Comparison of ENCODE assay signal across 31 cellular contexts in the genomic region with DNA sequence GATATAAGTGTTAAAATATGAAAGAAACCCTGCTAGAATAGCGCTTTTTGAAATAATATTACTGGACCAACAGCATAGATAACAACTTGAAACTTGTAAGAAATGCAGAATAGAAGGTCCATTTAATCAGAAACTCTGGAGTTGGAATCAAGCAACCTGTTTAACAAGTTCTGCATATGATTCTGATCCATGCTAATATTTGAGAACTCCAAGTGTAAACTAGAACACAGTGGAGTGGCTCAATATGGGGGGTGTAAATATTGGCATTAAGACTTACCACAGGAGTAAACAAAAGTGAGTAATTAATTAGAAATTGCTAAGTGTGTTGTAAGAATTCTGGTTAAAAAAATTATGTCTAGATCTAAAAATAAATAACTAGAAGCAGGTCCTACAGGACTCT.
"Had no signal": no experiment of that assay in that cellular context is flagged by ENCODE, and none has a peak within 500 bp of the region (broad histone marks: within the 10 kb centered on the region; RNA-seq: fewer than 3 reads in every experiment).

No MANE protein-coding gene starts in this region.

- H3K9me3 ChIP-seq: MG63 had no signal

- FAIRE-seq: RCC 7860 had no signal

- H3K27ac ChIP-seq: brain microvascular endothelial cell, PC-9, RWPE1, WERI-Rb-1 had no signal

- DNase-seq: activated CD4-positive, alpha-beta memory T cell treated with anti-CD3 and anti-CD28 coated beads, Interleukin-2, amount 10 ng/mL, durations not matched to agents 7 days and 5 days; activated CD4-positive, alpha-beta T cell treated with anti-CD3 and anti-CD28 coated beads for 1 hour; activated CD4-positive, alpha-beta T cell treated with anti-CD3 and anti-CD28 coated beads for 48 hours; activated CD4-positive, CD25-positive, alpha-beta regulatory T cell; activated CD8-positive, alpha-beta memory T cell treated with anti-CD3 and anti-CD28 coated beads for 24 hours; activated CD8-positive, alpha-beta memory T cell treated with anti-CD3 and anti-CD28 coated beads, Interleukin-2, amount 10 ng/mL, durations not matched to agents 7 days and 5 days; activated CD8-positive, alpha-beta memory T cell treated with anti-CD3 and anti-CD28 coated beads, Interleukin-2, amount 50 U/mL, for 48 hours; activated effector memory CD4-positive, alpha-beta T cell treated with Interleukin-2 at 50 U/mL for 16 hours; activated naive CD4-positive, alpha-beta T cell treated with anti-CD3 and anti-CD28 coated beads, Interleukin-2, amount 10 ng/mL, durations not matched to agents 7 days and 5 days; activated naive CD8-positive, alpha-beta T cell treated with anti-CD3 and anti-CD28 coated beads, Interleukin-2, amount 50 U/mL, for 24 hours; activated T-cell treated with anti-CD3 and anti-CD28 coated beads, Interleukin-2, amount 50 U/mL, for 48 hours; anterior cingulate cortex; brain microvascular endothelial cell; cerebellar nuclear complex; Karpas-422; KBM-7; MG63; NCI-H1048; NCI-H1105 treated with DMSO at 0.1 percent for 48 hours; NCI-H1436; NCI-H1694; NCI-H1930; NCI-H2107; NCI-H2171; NCI-H524; NK-92 treated with Interleukin-12 subunit alpha and Interleukin-12 subunit beta, amount 100 ng/mL, for 24 hours; WERI-Rb-1 had no signal

- ATAC-seq: activated CD8-positive, alpha-beta memory T cell treated with anti-CD3 and anti-CD28 coated beads, Interleukin-2, amount 10 ng/mL, durations not matched to agents 7 days and 5 days; activated naive CD8-positive, alpha-beta T cell treated with anti-CD3 and anti-CD28 coated beads, Interleukin-2, amount 50 U/mL, for 24 hours; Right ventricle myocardium inferior had no signal

- H3K27me3 ChIP-seq: brain microvascular endothelial cell, MG63 had no signal

- H3K36me3 ChIP-seq: brain microvascular endothelial cell, MG63, WERI-Rb-1 had no signal

- H3K4me3 ChIP-seq: MG63, PC-9 had no signal
